17 cellular contexts compared by ENCODE assay signal in genomic region chr2:20698916-20699613, GRCh38. TPM values are rescaled to one million over a fixed set of nuclear protein-coding genes. Genes with fewer than 3 reads are reported as not detected.
DNase-seq lines count a peak whose midpoint lies in the region; ATAC-seq, FAIRE-seq and TF ChIP-seq lines count a peak whose summit lies in the region.
"Had no signal": no experiment of that assay in that cellular context is flagged by ENCODE, and none has a peak within 500 bp of the region (broad histone marks: within the 10 kb centered on the region; RNA-seq: fewer than 3 reads in every experiment).

No MANE protein-coding gene starts in this region.

- H3K36me3 ChIP-seq in endothelial cell of umbilical vein (ENCODE audit: control insufficient read depth in 2 of 2, extremely low read depth in 1 of 2, insufficient read depth in 2 of 2, low read length in 2 of 2) = peaks cover 0 to 6% of the 10 kb centered on the region in 2 experiments
- no peaks in the 10 kb centered on the region for H3K36me3 ChIP-seq in brain microvascular endothelial cell (replicated peaks)
- no peaks in the 10 kb centered on the region for H3K36me3 ChIP-seq in prostate gland

- DNase-seq in A172 (ENCODE audit: low spot score) = peak; percentile 25
- peak; percentile 13 for DNase-seq in KBM-7
- peak; percentile 59 for DNase-seq in endothelial cell of umbilical vein (ENCODE audit: low read depth, low spot score)
- DNase-seq in posterior cingulate gyrus = no peak
- DNase-seq in brain microvascular endothelial cell = no peak
- DNase-seq in prostate gland (ENCODE audit: low spot score) = no peak
- DNase-seq: activated CD8-positive, alpha-beta memory T cell treated with anti-CD3 and anti-CD28 coated beads, Interleukin-2, amount 50 U/mL, for 4 hours; DMS 273 treated with DMSO at 0.1 percent for 48 hours; NCI-H1417; NCI-H510A treated with DMSO at 0.1 percent for 48 hours; Right ventricle myocardium superior had no signal

- peaks cover 15% of the 10 kb centered on the region for H3K4me1 ChIP-seq in endothelial cell of umbilical vein (ENCODE audit: control insufficient read depth, extremely low read depth, insufficient read depth, low read length)
- H3K4me1 ChIP-seq in prostate gland (replicated peaks) = peaks cover 5% of the 10 kb centered on the region
- H3K4me1 ChIP-seq: parathyroid adenoma had no signal

- intact Hi-C loops in endothelial cell of umbilical vein (cut with micrococcal nuclease) (no loop called here), posterior cingulate gyrus (cut with DNase I) (no loop called here), prostate gland (cut with DNase I) (no loop called here)

- ATAC-seq in GM19467 (IDR thresholded peaks at IDR 0.05; ENCODE audit: unreplicated experiment) = peak; percentile 49
- ATAC-seq in HG03520 (IDR thresholded peaks at IDR 0.05; ENCODE audit: unreplicated experiment) = no peak
- ATAC-seq: activated naive CD4-positive, alpha-beta T cell treated with anti-CD3 and anti-CD28 coated beads, Interleukin-2, amount 50 U/mL, for 72 hours had no signal

- in situ Hi-C loops in KBM-7 (cut with MboI; ENCODE audit: low pct_unique_long_range_greater_than_20kb, low sequenced_read_pairs) (no loop called here), brain microvascular endothelial cell (cut with HindIII; ENCODE audit: low pct_ligation_motif_present, low sequenced_read_pairs) (loop anchor here (25.0 kb wide), 1 partner anchor 263 kb away; no protein-coding TSS in a partner anchor)

- peak; percentile 40 for FAIRE-seq in endothelial cell of umbilical vein (lab: Jason Lieb, UNC)
- FAIRE-seq: H54, urothelium cell line had no signal

- H3K27ac ChIP-seq in endothelial cell of umbilical vein (ENCODE audit: insufficient read depth, low read depth, low read length) (peak overlapping the region; percentile 12), brain microvascular endothelial cell (no peak overlapping the region), prostate gland (peak overlapping the region in 1 of 2 donors; percentile 3)
- H3K27ac ChIP-seq: parathyroid adenoma had no signal

- peak overlapping the region; percentile 80 for H3K4me2 ChIP-seq in endothelial cell of umbilical vein (ENCODE audit: insufficient read depth, low read length)

- no peaks in the 10 kb centered on the region for H3K79me2 ChIP-seq in endothelial cell of umbilical vein (ENCODE audit: control insufficient read depth, insufficient read depth, low read length)
- H3K79me2 ChIP-seq: parathyroid adenoma had no signal

- BruUV-seq in endothelial cell of umbilical vein (replicated peaks; lab: Mats Ljungman, UMichigan) = no TSS peak

- no peaks in the 10 kb centered on the region for H3K9me1 ChIP-seq in endothelial cell of umbilical vein (replicated peaks; ENCODE audit: control insufficient read depth, extremely low read depth, insufficient read depth, low read length)

- TF ChIP-seq CTCF in endothelial cell of umbilical vein (IDR thresholded peaks at IDR 0.05; ENCODE audit: extremely low read depth in 1 of 2, insufficient read depth in 1 of 2, low read depth in 1 of 2, low read length in 2 of 2) = no peak
- TF ChIP-seq CTCF in brain microvascular endothelial cell (IDR thresholded peaks at IDR 0.05; ENCODE audit: low read depth, low read length, missing control alignments) = no peak
- no peak for TF ChIP-seq CTCF in prostate gland (IDR thresholded peaks at IDR 0.05)

- TF ChIP-seq POLR2A in endothelial cell of umbilical vein (IDR thresholded peaks at IDR 0.05; ENCODE audit: low read depth, low read length) (no peak), prostate gland (IDR thresholded peaks at IDR 0.05) (no peak)

- POLR2A ChIA-PET in endothelial cell of umbilical vein (lab: Charles Lee) = interaction anchor here (1.0 kb wide), 1 partner anchor 22 kb away, joined by 3 read pairs; no protein-coding TSS in a partner anchor

- H3K9ac ChIP-seq in endothelial cell of umbilical vein (replicated peaks; ENCODE audit: extremely low read depth, insufficient read depth, low read length) = peak overlapping the region; percentile 11
- H3K9ac ChIP-seq: parathyroid adenoma had no signal

- H2AFZ ChIP-seq in endothelial cell of umbilical vein (ENCODE audit: low read depth, low read length) = peak overlapping the region; percentile 57
- H2AFZ ChIP-seq: parathyroid adenoma had no signal

- 65% methylated on average over 4 of the region's 4 CpGs for WGBS in prostate gland

- dilution Hi-C loops in endothelial cell of umbilical vein (cut with MboI; ENCODE audit: extremely low pct_ligation_motif_present, low sequenced_read_pairs) = no loop called here

- no peaks in the 10 kb centered on the region for H3K27me3 ChIP-seq in endothelial cell of umbilical vein (ENCODE audit: control insufficient read depth in 2 of 2, insufficient read depth in 2 of 2, low read length in 2 of 2)
- no peaks in the 10 kb centered on the region for H3K27me3 ChIP-seq in brain microvascular endothelial cell (replicated peaks)
- no peaks in the 10 kb centered on the region for H3K27me3 ChIP-seq in prostate gland (replicated peaks; ENCODE audit: insufficient read depth)

- H3K9me3 ChIP-seq in endothelial cell of umbilical vein (replicated peaks; ENCODE audit: control insufficient read depth, insufficient read depth, low read length) = no peaks in the 10 kb centered on the region
- no peaks in the 10 kb centered on the region for H3K9me3 ChIP-seq in prostate gland

- H4K20me1 ChIP-seq in endothelial cell of umbilical vein (replicated peaks; ENCODE audit: control insufficient read depth, extremely low read depth, insufficient read depth, low read length) = no peaks in the 10 kb centered on the region

- H3K4me3 ChIP-seq in endothelial cell of umbilical vein (replicated peaks in 1 of 3; ENCODE audit: insufficient read depth in 1 of 3, low read depth in 1 of 3, low read length in 3 of 3) (peak overlapping the region in 1 of 3 experiments; percentile 39), brain microvascular endothelial cell (ENCODE audit: low read depth, low read length) (no peak overlapping the region), prostate gland (no peak overlapping the region)

- CTCF ChIA-PET in endothelial cell of umbilical vein (lab: Charles Lee) = interaction anchor here (0.8 to 2.6 kb wide), 12 partner anchors 8 to 264 kb away, joined by 3 to 9 read pairs (median 4); partner anchors contain the start of genes GDF7 and HS1BP3

TF ChIP-seq in endothelial cell of umbilical vein, 7 proteins besides CTCF, POLR2A, EP300 and RAD21:
- TF ChIP-seq EZH2 (IDR thresholded peaks at IDR 0.05; ENCODE audit: borderline replicate concordance, low read depth, low read length, severe bottlenecking) (no peak), JUN (IDR thresholded peaks at IDR 0.05; ENCODE audit: borderline replicate concordance, insufficient read depth, insufficient read length, low read depth) (no peak), MYC (IDR thresholded peaks at IDR 0.05; ENCODE audit: low read depth, low read length) (no peak), MAX (IDR thresholded peaks at IDR 0.05; ENCODE audit: insufficient read depth, insufficient read length) (no peak), FOS (IDR thresholded peaks at IDR 0.05; ENCODE audit: borderline replicate concordance, insufficient read depth, low read length) (no peak), GATA2 (IDR thresholded peaks at IDR 0.05; ENCODE audit: insufficient read depth, insufficient read length, low read depth, low read length) (no peak), POLR2AphosphoS5 (IDR thresholded peaks at IDR 0.05; ENCODE audit: insufficient read depth, low read depth, low read length) (no peak)

RNA-seq across cellular contexts. Expression of gene GDF7, which starts 32.1 kb away (rescaled TPM):
- total RNA-seq in A172 (2014; rRNA removed; shearing (Covaris generic)) = 0.10 and 0.24 TPM in 2 replicates
- total RNA-seq in endothelial cell of umbilical vein = 1.1 and 3.7 TPM in 2 replicates
- polyA plus RNA-seq in endothelial cell of umbilical vein = 3.9 and 4.1 TPM in 2 replicates
- 3.7 and 4.2 TPM in 2 replicates for polyA plus RNA-seq in endothelial cell of umbilical vein (2011; cell fraction: cytosol; rRNA removed)
- polyA plus RNA-seq in endothelial cell of umbilical vein (2011; cell fraction: nucleus; rRNA removed) = 12.2 and 14.2 TPM in 2 replicates
- polyA plus RNA-seq in endothelial cell of umbilical vein (2012) = 4.1 and 14.2 TPM in 2 replicates
- polyA minus RNA-seq in endothelial cell of umbilical vein = 10.6 and 16.9 TPM in 2 replicates
- not detected for polyA minus RNA-seq in endothelial cell of umbilical vein (2011; cell fraction: cytosol; rRNA and poly(A)+ RNA removed)
- polyA minus RNA-seq in endothelial cell of umbilical vein (2011; cell fraction: nucleus; rRNA and poly(A)+ RNA removed) = 6.1 and 6.8 TPM in 2 replicates
- total RNA-seq in prostate gland = 1 to 10 TPM; 3.3 to 7.0 TPM

RNA-seq across cellular contexts. Expression of gene HS1BP3, which starts 48.2 kb away (rescaled TPM):
- total RNA-seq in A172 (2014; rRNA removed; shearing (Covaris generic)) = 32.3 and 43.9 TPM in 2 replicates
- total RNA-seq in endothelial cell of umbilical vein = 27.8 and 33.1 TPM in 2 replicates
- polyA plus RNA-seq in endothelial cell of umbilical vein = 27.4 and 36.3 TPM in 2 replicates
- polyA plus RNA-seq in endothelial cell of umbilical vein (2011; cell fraction: cytosol; rRNA removed) = 17.0 and 22.6 TPM in 2 replicates
- polyA plus RNA-seq in endothelial cell of umbilical vein (2011; cell fraction: nucleus; rRNA removed) = 42.4 and 48.5 TPM in 2 replicates
- 19.9 and 37.4 TPM in 2 replicates for polyA plus RNA-seq in endothelial cell of umbilical vein (2012)
- polyA minus RNA-seq in endothelial cell of umbilical vein = 22.4 and 24.7 TPM in 2 replicates
- polyA minus RNA-seq in endothelial cell of umbilical vein (2011; cell fraction: cytosol; rRNA and poly(A)+ RNA removed) = 7.2 TPM
- polyA minus RNA-seq in endothelial cell of umbilical vein (2011; cell fraction: nucleus; rRNA and poly(A)+ RNA removed) = 26.3 and 35.3 TPM in 2 replicates
- 10 to 100 TPM; 29.9 to 39.4 TPM for total RNA-seq in prostate gland

Comparison
In these comparisons a context has a peak if more than half of its experiments do, and no peak if none do; other contexts are left out.
1. DNase-seq: peak in A172 (single experiment), KBM-7 (single experiment) and endothelial cell of umbilical vein (single experiment); none in posterior cingulate gyrus (0 of 10), brain microvascular endothelial cell (single experiment) and prostate gland (single experiment).